In the genomic region with DNA sequence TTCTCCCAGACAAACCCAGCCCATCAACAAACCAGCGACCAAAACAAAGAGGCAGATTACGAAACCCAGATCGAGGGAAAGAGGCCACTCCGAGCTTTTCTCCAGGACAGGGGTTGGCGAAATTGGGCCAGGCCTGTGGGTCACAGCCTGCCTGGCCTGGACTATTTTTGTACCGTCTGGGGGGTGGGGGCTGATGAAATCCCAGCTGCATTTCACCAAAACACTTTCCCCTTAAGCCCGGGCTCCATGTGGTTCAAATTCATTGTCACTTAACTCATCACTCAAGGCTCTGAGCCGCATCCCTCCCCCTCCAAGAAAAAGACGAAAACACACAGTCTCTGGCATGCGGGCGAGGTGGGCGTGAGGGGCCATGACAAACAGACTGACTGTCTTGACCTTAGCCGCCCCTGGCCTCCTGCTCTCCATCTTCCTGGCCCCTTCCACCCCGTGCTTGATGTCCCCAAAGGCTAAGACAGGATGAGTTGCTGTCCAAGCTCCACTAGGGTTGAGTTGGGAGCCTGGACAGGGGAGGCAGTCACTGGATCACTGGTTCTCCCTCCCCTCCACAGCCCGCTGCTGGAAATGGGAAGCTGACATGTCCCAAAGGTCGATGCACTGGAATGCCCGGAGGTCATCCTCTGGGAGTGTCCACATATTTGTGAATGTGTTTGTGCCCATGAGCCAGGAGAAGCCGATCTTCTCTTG, we compare ENCODE assay signal across 1 cellular context.
A peak's percentile ranks its signal among the peaks of the same experiment; 100 is the strongest.
TF ChIP-seq lines count a peak whose summit lies in the region.

No MANE protein-coding gene starts in this region.

TF ChIP-seq in liver, 16 proteins besides CTCF, POLR2A, EP300 and RAD21 (continued from another document):
- TF ChIP-seq, protein P1, sequence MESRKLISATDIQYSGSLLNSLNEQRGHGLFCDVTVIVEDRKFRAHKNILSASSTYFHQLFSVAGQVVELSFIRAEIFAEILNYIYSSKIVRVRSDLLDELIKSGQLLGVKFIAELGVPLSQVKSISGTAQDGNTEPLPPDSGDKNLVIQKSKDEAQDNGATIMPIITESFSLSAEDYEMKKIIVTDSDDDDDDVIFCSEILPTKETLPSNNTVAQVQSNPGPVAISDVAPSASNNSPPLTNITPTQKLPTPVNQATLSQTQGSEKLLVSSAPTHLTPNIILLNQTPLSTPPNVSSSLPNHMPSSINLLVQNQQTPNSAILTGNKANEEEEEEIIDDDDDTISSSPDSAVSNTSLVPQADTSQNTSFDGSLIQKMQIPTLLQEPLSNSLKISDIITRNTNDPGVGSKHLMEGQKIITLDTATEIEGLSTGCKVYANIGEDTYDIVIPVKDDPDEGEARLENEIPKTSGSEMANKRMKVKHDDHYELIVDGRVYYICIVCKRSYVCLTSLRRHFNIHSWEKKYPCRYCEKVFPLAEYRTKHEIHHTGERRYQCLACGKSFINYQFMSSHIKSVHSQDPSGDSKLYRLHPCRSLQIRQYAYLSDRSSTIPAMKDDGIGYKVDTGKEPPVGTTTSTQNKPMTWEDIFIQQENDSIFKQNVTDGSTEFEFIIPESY (IDR thresholded peaks at IDR 0.05): no peak
- TF ChIP-seq SP1 (IDR thresholded peaks at IDR 0.05): peak; percentile 85
- TF ChIP-seq, protein P2, sequence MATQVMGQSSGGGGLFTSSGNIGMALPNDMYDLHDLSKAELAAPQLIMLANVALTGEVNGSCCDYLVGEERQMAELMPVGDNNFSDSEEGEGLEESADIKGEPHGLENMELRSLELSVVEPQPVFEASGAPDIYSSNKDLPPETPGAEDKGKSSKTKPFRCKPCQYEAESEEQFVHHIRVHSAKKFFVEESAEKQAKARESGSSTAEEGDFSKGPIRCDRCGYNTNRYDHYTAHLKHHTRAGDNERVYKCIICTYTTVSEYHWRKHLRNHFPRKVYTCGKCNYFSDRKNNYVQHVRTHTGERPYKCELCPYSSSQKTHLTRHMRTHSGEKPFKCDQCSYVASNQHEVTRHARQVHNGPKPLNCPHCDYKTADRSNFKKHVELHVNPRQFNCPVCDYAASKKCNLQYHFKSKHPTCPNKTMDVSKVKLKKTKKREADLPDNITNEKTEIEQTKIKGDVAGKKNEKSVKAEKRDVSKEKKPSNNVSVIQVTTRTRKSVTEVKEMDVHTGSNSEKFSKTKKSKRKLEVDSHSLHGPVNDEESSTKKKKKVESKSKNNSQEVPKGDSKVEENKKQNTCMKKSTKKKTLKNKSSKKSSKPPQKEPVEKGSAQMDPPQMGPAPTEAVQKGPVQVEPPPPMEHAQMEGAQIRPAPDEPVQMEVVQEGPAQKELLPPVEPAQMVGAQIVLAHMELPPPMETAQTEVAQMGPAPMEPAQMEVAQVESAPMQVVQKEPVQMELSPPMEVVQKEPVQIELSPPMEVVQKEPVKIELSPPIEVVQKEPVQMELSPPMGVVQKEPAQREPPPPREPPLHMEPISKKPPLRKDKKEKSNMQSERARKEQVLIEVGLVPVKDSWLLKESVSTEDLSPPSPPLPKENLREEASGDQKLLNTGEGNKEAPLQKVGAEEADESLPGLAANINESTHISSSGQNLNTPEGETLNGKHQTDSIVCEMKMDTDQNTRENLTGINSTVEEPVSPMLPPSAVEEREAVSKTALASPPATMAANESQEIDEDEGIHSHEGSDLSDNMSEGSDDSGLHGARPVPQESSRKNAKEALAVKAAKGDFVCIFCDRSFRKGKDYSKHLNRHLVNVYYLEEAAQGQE (IDR thresholded peaks at IDR 0.05): no peak
- TF ChIP-seq GABPA (IDR thresholded peaks at IDR 0.05 in 1 of 2, conservative IDR thresholded peaks at IDR 0.05 in 1 of 2): no peak
- peak; percentile 93 for TF ChIP-seq NR2F2 (IDR thresholded peaks at IDR 0.05)
